1 cellular context compared by ENCODE assay signal in the genomic region with DNA sequence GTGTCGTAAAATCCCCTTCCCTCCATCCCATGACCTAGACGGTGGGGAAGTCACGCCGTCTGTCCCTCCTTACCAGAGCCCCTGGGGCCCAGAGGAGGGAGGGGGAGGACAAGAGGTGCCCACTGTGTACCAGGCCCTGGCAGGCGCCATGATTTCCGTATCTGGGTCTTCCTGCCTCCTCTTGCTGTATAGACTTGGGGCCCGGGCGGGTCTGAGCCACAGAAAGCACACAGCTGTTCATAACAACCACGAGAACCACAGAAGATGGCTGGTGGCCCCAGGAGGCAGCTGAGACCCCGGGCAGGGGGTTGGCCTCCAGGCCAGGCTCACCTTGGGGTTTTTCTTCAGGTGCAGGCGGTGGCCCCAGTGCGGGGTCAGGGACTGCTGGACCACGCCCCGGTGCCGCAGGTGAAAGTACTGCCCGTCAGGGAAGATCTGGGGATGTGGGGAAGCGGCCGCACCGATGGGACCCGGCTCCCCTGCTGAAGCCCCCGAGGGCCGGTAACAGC.
TF ChIP-seq lines count a peak whose summit lies in the region.

No MANE protein-coding gene starts in this region.

TF ChIP-seq in IMR-90, 13 proteins besides CTCF, POLR2A, EP300 and RAD21:
- TF ChIP-seq SMC3 (IDR thresholded peaks at IDR 0.05; ENCODE audit: low read depth, low read length) (no peak), CHD1 (IDR thresholded peaks at IDR 0.05; ENCODE audit: low read depth, low read length) (no peak), MAFK (IDR thresholded peaks at IDR 0.05; ENCODE audit: low read depth, low read length) (no peak), RCOR1 (IDR thresholded peaks at IDR 0.05; ENCODE audit: insufficient replicate concordance, low read length) (no peak), NFE2L2 (IDR thresholded peaks at IDR 0.05; ENCODE audit: low read depth, low read length) (no peak), RFX5 (IDR thresholded peaks at IDR 0.05; ENCODE audit: low read depth, low read length) (no peak), BHLHE40 (IDR thresholded peaks at IDR 0.05; ENCODE audit: low read depth, low read length) (no peak), MXI1 (IDR thresholded peaks at IDR 0.05; ENCODE audit: borderline replicate concordance, low read depth, low read length) (no peak), FOS (IDR thresholded peaks at IDR 0.05; ENCODE audit: low read depth, low read length) (no peak), MAZ (IDR thresholded peaks at IDR 0.05; ENCODE audit: borderline replicate concordance, low read depth, low read length) (no peak), CEBPB (IDR thresholded peaks at IDR 0.05; ENCODE audit: low read depth, low read length) (no peak)
- TF ChIP-seq, protein P1, sequence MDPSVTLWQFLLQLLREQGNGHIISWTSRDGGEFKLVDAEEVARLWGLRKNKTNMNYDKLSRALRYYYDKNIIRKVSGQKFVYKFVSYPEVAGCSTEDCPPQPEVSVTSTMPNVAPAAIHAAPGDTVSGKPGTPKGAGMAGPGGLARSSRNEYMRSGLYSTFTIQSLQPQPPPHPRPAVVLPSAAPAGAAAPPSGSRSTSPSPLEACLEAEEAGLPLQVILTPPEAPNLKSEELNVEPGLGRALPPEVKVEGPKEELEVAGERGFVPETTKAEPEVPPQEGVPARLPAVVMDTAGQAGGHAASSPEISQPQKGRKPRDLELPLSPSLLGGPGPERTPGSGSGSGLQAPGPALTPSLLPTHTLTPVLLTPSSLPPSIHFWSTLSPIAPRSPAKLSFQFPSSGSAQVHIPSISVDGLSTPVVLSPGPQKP (IDR thresholded peaks at IDR 0.05; ENCODE audit: borderline replicate concordance, low read depth, low read length), result no peak
- TF ChIP-seq, protein P2, sequence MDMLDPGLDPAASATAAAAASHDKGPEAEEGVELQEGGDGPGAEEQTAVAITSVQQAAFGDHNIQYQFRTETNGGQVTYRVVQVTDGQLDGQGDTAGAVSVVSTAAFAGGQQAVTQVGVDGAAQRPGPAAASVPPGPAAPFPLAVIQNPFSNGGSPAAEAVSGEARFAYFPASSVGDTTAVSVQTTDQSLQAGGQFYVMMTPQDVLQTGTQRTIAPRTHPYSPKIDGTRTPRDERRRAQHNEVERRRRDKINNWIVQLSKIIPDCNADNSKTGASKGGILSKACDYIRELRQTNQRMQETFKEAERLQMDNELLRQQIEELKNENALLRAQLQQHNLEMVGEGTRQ (IDR thresholded peaks at IDR 0.05; ENCODE audit: low read depth, low read length), result no peak
TF ChIP-seq in IMR-90: peak in this region for 0.
